In the genomic region with DNA sequence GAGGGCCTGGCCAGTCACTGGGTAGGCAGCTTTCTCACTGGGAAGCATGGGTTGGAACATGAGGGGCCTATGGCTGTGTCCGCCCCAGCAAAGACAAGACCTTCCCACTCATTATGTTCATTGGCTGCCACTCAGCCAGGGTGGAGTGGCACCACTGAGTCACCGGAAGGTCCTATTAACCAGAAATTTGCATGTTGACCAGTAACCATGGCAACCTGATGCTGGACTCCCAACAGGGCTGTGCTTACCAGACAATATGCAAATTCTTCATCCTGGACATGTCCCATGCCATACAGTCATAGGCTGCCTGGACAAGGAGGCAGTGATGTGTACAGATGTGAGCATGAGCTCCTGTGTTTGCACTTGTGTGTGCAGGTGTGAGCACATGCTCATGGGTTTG, we compare ENCODE assay signal across 16 cellular contexts.
DNase-seq lines count a peak whose midpoint lies in the region; ATAC-seq, FAIRE-seq and TF ChIP-seq lines count a peak whose summit lies in the region.
"Had no signal": no experiment of that assay in that cellular context is flagged by ENCODE, and none has a peak within 500 bp of the region (broad histone marks: within the 10 kb centered on the region; RNA-seq: fewer than 3 reads in every experiment).

No MANE protein-coding gene starts in this region.

- TF ChIP-seq RAD21 in K562 (CRISPR knock-in tag; conservative IDR thresholded peaks at IDR 0.05 in 1 of 2, IDR thresholded peaks at IDR 0.05 in 1 of 2): no peak

- H4K20me1 ChIP-seq in K562 (replicated peaks; ENCODE audit: control insufficient read depth, insufficient read depth, low read length): 0 out of 2 replicates have a peak, but pooled peaks cover 2% of the 10 kb centered on the region

- DNase-seq in DMS53 (lab: John Stamatoyannopoulos, UW) (peak; percentile 58), DMS53 treated with DMSO at 0.1 percent for 48 hours (lab: John Stamatoyannopoulos, UW; ENCODE audit: unreplicated experiment) (no peak), K562 (ENCODE audit: extremely low read depth in 1 of 4, low spot score in 3 of 4) (peak in 1 of 4 experiments; percentile 20), mesendoderm (peak; percentile 31), GM03348 (ENCODE audit: low spot score) (no peak), NCI-H774 (lab: John Stamatoyannopoulos, UW) (no peak)
- DNase-seq: cerebellar nuclear complex, DMS 273 treated with DMSO at 0.1 percent for 48 hours, left ventricle myocardium inferior, NCI-H226, Right ventricle myocardium superior, stomach had no signal

- H3K4me1 ChIP-seq in K562 (replicated peaks in 1 of 2; ENCODE audit: control insufficient read depth in 2 of 2, insufficient read depth in 2 of 2, low read length in 2 of 2) (no peaks in the 10 kb centered on the region), mesendoderm (ENCODE audit: control insufficient read depth, low read depth, low read length) (no peaks in the 10 kb centered on the region)

- H3K18ac ChIP-seq in mesendoderm (ENCODE audit: low read length): no peak overlapping the region

- no peak overlapping the region for H3K56ac ChIP-seq in mesendoderm (ENCODE audit: low read length)

- H3K36me3 ChIP-seq in K562 (ENCODE audit: control insufficient read depth, insufficient read depth, low read length) (no peaks in the 10 kb centered on the region), mesendoderm (ENCODE audit: control insufficient read depth, insufficient read depth, low read length) (no peaks in the 10 kb centered on the region)
- H3K36me3 ChIP-seq: left ventricle myocardium inferior, stomach had no signal

- H3K9ac ChIP-seq in K562 (ENCODE audit: insufficient read depth in 1 of 2, low read depth in 2 of 2, low read length in 2 of 2) (no peak overlapping the region), mesendoderm (ENCODE audit: low read length) (no peak overlapping the region)

- CTCF ChIA-PET in K562 (lab: Yijun Ruan, JAX; ENCODE audit: low intra/inter-chr PET ratio): interaction anchor here (2.7 kb wide), 1 partner anchor 75 kb away, joined by 23 read pairs; no protein-coding TSS in a partner anchor

- H2BK5ac ChIP-seq in mesendoderm (ENCODE audit: low read length): no peak overlapping the region

- H3K79me2 ChIP-seq in K562 (ENCODE audit: control insufficient read depth, insufficient read depth, low read length) (no peaks in the 10 kb centered on the region), mesendoderm (ENCODE audit: control insufficient read depth, insufficient read depth, low read length) (no peaks in the 10 kb centered on the region)

- peak; percentile 69 for FAIRE-seq in K562 (lab: Jason Lieb, UNC)
- FAIRE-seq: frontal cortex had no signal

- no peak for TF ChIP-seq CTCF in K562 (IDR thresholded peaks at IDR 0.05 in 2 of 3, conservative IDR thresholded peaks at IDR 0.05 in 1 of 3; ENCODE audit: insufficient read depth in 2 of 3, low read depth in 1 of 3, low read length in 3 of 3)

- no peak overlapping the region for H3K4me3 ChIP-seq in K562
- no peak overlapping the region for H3K4me3 ChIP-seq in mesendoderm (ENCODE audit: low read length)
- H3K4me3 ChIP-seq: left ventricle myocardium inferior, stomach had no signal

- no peak overlapping the region for H2AFZ ChIP-seq in K562 (ENCODE audit: low read depth, low read length)

- intact Hi-C loops in K562 (cut with micrococcal nuclease): loop anchor here (5.0 kb wide), 1 partner anchor 225 kb away; no protein-coding TSS in a partner anchor

- H4K5ac ChIP-seq in mesendoderm (ENCODE audit: low read length): no peak overlapping the region

- no peak overlapping the region for H2BK15ac ChIP-seq in mesendoderm (replicated peaks; ENCODE audit: low read depth)

- 0% methylated on average over 2 of the region's 2 CpGs for WGBS in K562 (ENCODE audit: insufficient coverage, low coverage, missing lambda C conversion rate)
- no CpG with 5 or more reads among the region's 2 CpGs for WGBS in mesendoderm (ENCODE audit: extremely low coverage, insufficient coverage, low lambda C conversion rate)

- no peaks in the 10 kb centered on the region for H3K79me1 ChIP-seq in mesendoderm (ENCODE audit: low read length)

- H2AK5ac ChIP-seq in mesendoderm (ENCODE audit: low read length): no peak overlapping the region

- ATAC-seq in HG02973 (IDR thresholded peaks at IDR 0.05; ENCODE audit: unreplicated experiment): peak; percentile 67
- ATAC-seq in K562: peak; percentile 58
- ATAC-seq in GM19328 (IDR thresholded peaks at IDR 0.05; ENCODE audit: unreplicated experiment): no peak

- no TSS peak for BruUV-seq in K562 (replicated peaks; lab: Mats Ljungman, UMichigan)

- H3K9me1 ChIP-seq in K562 (ENCODE audit: control insufficient read depth, insufficient read depth, low read length): no peaks in the 10 kb centered on the region

- H3K23ac ChIP-seq in mesendoderm (ENCODE audit: low read length): no peak overlapping the region

- no peaks in the 10 kb centered on the region for H3K9me3 ChIP-seq in K562 (replicated peaks; ENCODE audit: control insufficient read depth, insufficient read depth, low read depth, low read length)
- H3K9me3 ChIP-seq: left ventricle myocardium inferior, stomach had no signal

- H2BK120ac ChIP-seq in mesendoderm (ENCODE audit: low read depth, low read length): no peak overlapping the region

- no peak overlapping the region for H4K8ac ChIP-seq in mesendoderm (ENCODE audit: low read depth, low read length)

- in situ Hi-C loops in K562 (cut with MboI): no loop called here

- TF ChIP-seq POLR2A in K562 (conservative IDR thresholded peaks at IDR 0.05): no peak

- no peak overlapping the region for H3K4ac ChIP-seq in mesendoderm (ENCODE audit: low read depth, low read length)

- POLR2A ChIA-PET in K562 (lab: Yijun Ruan, JAX): interaction anchor here (1.0 to 1.3 kb wide), 3 partner anchors 10 to 19 kb away, joined by 3 to 4 read pairs (median 3); no protein-coding TSS in a partner anchor

- H3K27me3 ChIP-seq in K562 (ENCODE audit: control insufficient read depth in 2 of 2, insufficient read depth in 2 of 2, low read length in 2 of 2) (peaks cover 0 to 40% of the 10 kb centered on the region in 2 experiments; a peak in 3 of 5 replicates), mesendoderm (ENCODE audit: insufficient read depth, low read length, poor library complexity) (no peaks in the 10 kb centered on the region)
- H3K27me3 ChIP-seq: stomach had no signal

- H3K4me2 ChIP-seq in K562 (ENCODE audit: insufficient read depth, low read length) (no peak overlapping the region), mesendoderm (ENCODE audit: low read length) (no peak overlapping the region)

- TF ChIP-seq EP300 in K562 (IDR thresholded peaks at IDR 0.05; ENCODE audit: low read length): no peak

- H3K27ac ChIP-seq in K562 (ENCODE audit: extremely low read depth, low read depth, low read length): no peak overlapping the region
- H3K27ac ChIP-seq in mesendoderm (ENCODE audit: low read depth, low read length): no peak overlapping the region
- H3K27ac ChIP-seq: 22Rv1 had no signal

TF ChIP-seq in K562, 482 proteins besides CTCF, POLR2A, EP300 and RAD21:
- TF ChIP-seq POLR3A (IDR thresholded peaks at IDR 0.05; ENCODE audit: borderline replicate concordance, extremely low read depth, insufficient read depth, insufficient read length) (no peak), GTF2B (IDR thresholded peaks at IDR 0.05; ENCODE audit: extremely low read depth, insufficient read length) (no peak), RFX1 (IDR thresholded peaks at IDR 0.05) (peak; percentile 92), FOSL1 (tag; conservative IDR thresholded peaks at IDR 0.05) (no peak)

Comparison
In these comparisons a context has a peak if more than half of its experiments do, and no peak if none do; other contexts are left out.
1. DNase-seq: peak in DMS53 (single experiment) and mesendoderm (single experiment); none in DMS53 treated with DMSO at 0.1 percent for 48 hours (single experiment), GM03348 (single experiment) and NCI-H774 (single experiment).